8 cellular contexts compared by ENCODE assay signal in the genomic region with DNA sequence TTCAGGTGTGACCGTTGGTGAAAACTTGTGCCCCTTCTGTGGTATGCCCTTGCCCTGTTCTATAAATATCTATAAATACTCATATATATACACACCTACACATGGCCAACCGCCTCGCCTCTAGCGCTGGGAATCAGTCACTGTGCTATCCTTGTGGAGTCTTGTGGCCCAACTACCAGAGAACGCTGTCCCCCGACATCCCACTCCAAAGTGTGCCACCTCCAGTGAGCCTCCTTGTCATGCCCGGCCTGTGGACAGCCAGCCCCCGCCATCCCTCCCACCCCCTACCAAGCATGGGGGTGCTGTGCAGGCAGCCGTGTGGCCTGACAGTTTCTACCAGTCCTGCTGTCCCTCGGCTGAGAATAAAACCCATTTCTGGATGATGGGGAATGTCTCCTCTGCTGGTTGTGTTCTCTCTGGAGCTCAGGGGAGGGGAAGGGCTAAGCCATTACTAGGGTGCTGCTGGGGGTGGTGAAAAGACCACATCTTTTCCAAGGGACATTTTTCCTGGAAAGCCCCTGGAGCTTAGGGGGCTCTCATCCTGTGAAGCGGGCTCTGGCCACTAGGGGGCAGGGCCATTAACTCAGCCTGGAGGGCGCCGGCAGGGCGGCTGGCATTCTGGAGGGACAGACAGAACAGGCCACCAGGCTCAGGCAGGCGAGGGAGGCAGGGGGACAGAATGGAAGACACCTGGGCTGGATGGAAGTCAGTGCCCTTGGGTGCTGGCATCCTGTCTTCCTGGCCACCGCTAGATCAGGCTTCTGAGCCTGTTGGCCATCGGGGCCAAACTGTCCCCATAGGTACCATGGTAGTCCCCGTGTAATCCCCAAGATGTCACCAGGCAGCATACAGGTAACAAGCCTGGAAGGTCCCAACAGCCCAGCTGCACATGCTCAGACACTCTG. TPM values are rescaled to one million over a fixed set of nuclear protein-coding genes. Genes with fewer than 3 reads are reported as not detected.
DNase-seq lines count a peak whose midpoint lies in the region; ATAC-seq and TF ChIP-seq lines count a peak whose summit lies in the region.

No MANE protein-coding gene starts in this region.

- ATAC-seq in stimulated activated effector memory CD8-positive, alpha-beta T cell treated with anti-CD3 and anti-CD28 coated beads, Interleukin-12 subunit alpha, Interleukin-12 subunit beta, amount 100 ng/mL, for 72 hours = peak; percentile 31
- no peak for ATAC-seq in HG03196 (IDR thresholded peaks at IDR 0.05; ENCODE audit: unreplicated experiment)

- no peak overlapping the region for H2BK120ac ChIP-seq in mesendoderm (ENCODE audit: low read depth, low read length)

- H3K4ac ChIP-seq in mesendoderm (ENCODE audit: low read depth, low read length) = no peak overlapping the region

- POLR2A ChIA-PET in activated CD4-positive, alpha-beta T cell treated with anti-CD3 and anti-CD28 coated beads, Interleukin-2, amount 10 ng/mL, durations not matched to agents 7 days and 5 days (lab: Charles Lee) = no interaction called here

- peaks cover 12% of the 10 kb centered on the region for H3K27me3 Mint-ChIP-seq in activated CD4-positive, alpha-beta T cell treated with anti-CD3 and anti-CD28 coated beads, Interleukin-2, amount 10 ng/mL, durations not matched to agents 7 days and 5 days

- H2BK15ac ChIP-seq in mesendoderm (replicated peaks; ENCODE audit: low read depth) = no peak overlapping the region

- DNase-seq in NCI-H2029 (lab: John Stamatoyannopoulos, UW) (peak; percentile 9), NCI-H2029 treated with DMSO at 0.1 percent for 48 hours (lab: John Stamatoyannopoulos, UW) (no peak), NCI-H1048 (lab: John Stamatoyannopoulos, UW) (peak; percentile 23), dorsolateral prefrontal cortex (peak in 7 of 10 donors; percentile 53 to 75 (median 58)), mesendoderm (peak; percentile 81)
- peak; percentile 49 for DNase-seq in activated CD4-positive, alpha-beta T cell treated with anti-CD3 and anti-CD28 coated beads, Interleukin-2, amount 10 ng/mL, durations not matched to agents 7 days and 5 days
- DNase-seq in stimulated activated effector memory CD8-positive, alpha-beta T cell treated with anti-CD3 and anti-CD28 coated beads, Interleukin-12 subunit alpha, Interleukin-12 subunit beta, amount 100 ng/mL, for 72 hours (ENCODE audit: low spot score in 2 of 2) = peak; percentile 51 to 74

- H3K18ac ChIP-seq in mesendoderm (ENCODE audit: low read length) = no peak overlapping the region

- peaks cover 3% of the 10 kb centered on the region for H3K4me1 ChIP-seq in mesendoderm (ENCODE audit: control insufficient read depth, low read depth, low read length)

- H3K27ac ChIP-seq in dorsolateral prefrontal cortex (peak overlapping the region in 34 of 59 donors; percentile 5 to 90 (median 60)), mesendoderm (ENCODE audit: low read depth, low read length) (no peak overlapping the region)

- TF ChIP-seq CTCF in dorsolateral prefrontal cortex (IDR thresholded peaks at IDR 0.05 in 54 of 56, conservative IDR thresholded peaks at IDR 0.05 in 2 of 56; ENCODE audit: low read depth in 1 of 56, partially characterized antibody in 56 of 56) = peak; percentile 41 to 86 (median 77)

- no peak overlapping the region for H4K5ac ChIP-seq in mesendoderm (ENCODE audit: low read length)

- no peak overlapping the region for H4K8ac ChIP-seq in mesendoderm (ENCODE audit: low read depth, low read length)

- no peak overlapping the region for H3K4me3 Mint-ChIP-seq in activated CD4-positive, alpha-beta T cell treated with anti-CD3 and anti-CD28 coated beads, Interleukin-2, amount 10 ng/mL, durations not matched to agents 7 days and 5 days
- H3K4me3 Mint-ChIP-seq in stimulated activated effector memory CD8-positive, alpha-beta T cell treated with anti-CD3 and anti-CD28 coated beads, Interleukin-12 subunit alpha, Interleukin-12 subunit beta, amount 100 ng/mL, for 72 hours = no peak overlapping the region

- H3K56ac ChIP-seq in mesendoderm (ENCODE audit: low read length) = no peak overlapping the region

- H3K79me2 ChIP-seq in mesendoderm (ENCODE audit: control insufficient read depth, insufficient read depth, low read length) = no peaks in the 10 kb centered on the region

- no CpG with 5 or more reads among the region's 18 CpGs for WGBS in mesendoderm (ENCODE audit: extremely low coverage, insufficient coverage, low lambda C conversion rate)

- H3K36me3 ChIP-seq in mesendoderm (ENCODE audit: control insufficient read depth, insufficient read depth, low read length) = peaks cover 3% of the 10 kb centered on the region

- H3K4me1 Mint-ChIP-seq in activated CD4-positive, alpha-beta T cell treated with anti-CD3 and anti-CD28 coated beads, Interleukin-2, amount 10 ng/mL, durations not matched to agents 7 days and 5 days = peaks cover 4% of the 10 kb centered on the region
- peaks cover 15% of the 10 kb centered on the region for H3K4me1 Mint-ChIP-seq in stimulated activated effector memory CD8-positive, alpha-beta T cell treated with anti-CD3 and anti-CD28 coated beads, Interleukin-12 subunit alpha, Interleukin-12 subunit beta, amount 100 ng/mL, for 72 hours

- CTCF ChIA-PET in activated CD4-positive, alpha-beta T cell treated with anti-CD3 and anti-CD28 coated beads, Interleukin-2, amount 10 ng/mL, durations not matched to agents 7 days and 5 days (lab: Charles Lee) = interaction anchor here (0.7 to 1.5 kb wide), 5 partner anchors 10 to 116 kb away, joined by 3 read pairs; partner anchors contain the start of gene URM1

- no peak overlapping the region for H3K4me3 ChIP-seq in dorsolateral prefrontal cortex
- no peak overlapping the region for H3K4me3 ChIP-seq in mesendoderm (ENCODE audit: low read length)

- no peak overlapping the region for H2BK5ac ChIP-seq in mesendoderm (ENCODE audit: low read length)

- intact Hi-C loops in dorsolateral prefrontal cortex (cut with DNase I) = no loop called here

- no peak overlapping the region for H3K27ac Mint-ChIP-seq in activated CD4-positive, alpha-beta T cell treated with anti-CD3 and anti-CD28 coated beads, Interleukin-2, amount 10 ng/mL, durations not matched to agents 7 days and 5 days
- peak overlapping the region; percentile 40 for H3K27ac Mint-ChIP-seq in stimulated activated effector memory CD8-positive, alpha-beta T cell treated with anti-CD3 and anti-CD28 coated beads, Interleukin-12 subunit alpha, Interleukin-12 subunit beta, amount 100 ng/mL, for 72 hours

- peaks cover 9% of the 10 kb centered on the region for H3K36me3 Mint-ChIP-seq in activated CD4-positive, alpha-beta T cell treated with anti-CD3 and anti-CD28 coated beads, Interleukin-2, amount 10 ng/mL, durations not matched to agents 7 days and 5 days (ENCODE audit: low read depth)
- H3K36me3 Mint-ChIP-seq in stimulated activated effector memory CD8-positive, alpha-beta T cell treated with anti-CD3 and anti-CD28 coated beads, Interleukin-12 subunit alpha, Interleukin-12 subunit beta, amount 100 ng/mL, for 72 hours = peaks cover 61% of the 10 kb centered on the region

- H3K27me3 ChIP-seq in dorsolateral prefrontal cortex (peaks cover 0 to 5% (median 0%) of the 10 kb centered on the region in 45 donors), mesendoderm (ENCODE audit: insufficient read depth, low read length, poor library complexity) (no peaks in the 10 kb centered on the region)

- no peak overlapping the region for H3K9ac ChIP-seq in mesendoderm (ENCODE audit: low read length)

- no peak overlapping the region for H2AK5ac ChIP-seq in mesendoderm (ENCODE audit: low read length)

- H3K9me3 Mint-ChIP-seq in activated CD4-positive, alpha-beta T cell treated with anti-CD3 and anti-CD28 coated beads, Interleukin-2, amount 10 ng/mL, durations not matched to agents 7 days and 5 days = no peaks in the 10 kb centered on the region
- H3K9me3 Mint-ChIP-seq in stimulated activated effector memory CD8-positive, alpha-beta T cell treated with anti-CD3 and anti-CD28 coated beads, Interleukin-12 subunit alpha, Interleukin-12 subunit beta, amount 100 ng/mL, for 72 hours = no peaks in the 10 kb centered on the region

- H3K23ac ChIP-seq in mesendoderm (ENCODE audit: low read length) = no peak overlapping the region

- peaks cover 5% of the 10 kb centered on the region for H3K79me1 ChIP-seq in mesendoderm (ENCODE audit: low read length)

- no peak overlapping the region for H3K4me2 ChIP-seq in mesendoderm (ENCODE audit: low read length)

RNA-seq across cellular contexts. Expression of gene GOLGA2, which starts 20.7 kb away (rescaled TPM):
- total RNA-seq in activated CD4-positive, alpha-beta T cell treated with anti-CD3 and anti-CD28 coated beads, Interleukin-2, amount 10 ng/mL, durations not matched to agents 7 days and 5 days = 10 to 100 TPM; 42.6 to 42.8 TPM
- 100 to 1,000 TPM in 36 of 120 experiments, 10 to 100 TPM in 84; 59.2 to 145 (median 94.1) TPM for total RNA-seq in dorsolateral prefrontal cortex
- polyA plus RNA-seq in mesendoderm (2013, experiment 1 of 2) = 27.1 TPM
- polyA plus RNA-seq in mesendoderm (2013, experiment 2 of 2) = 28.3 TPM

RNA-seq across cellular contexts. Expression of gene SWI5, which starts 21.0 kb away (rescaled TPM):
- total RNA-seq in activated CD4-positive, alpha-beta T cell treated with anti-CD3 and anti-CD28 coated beads, Interleukin-2, amount 10 ng/mL, durations not matched to agents 7 days and 5 days = 1 to 10 TPM; 8.8 to 9.5 TPM
- total RNA-seq in dorsolateral prefrontal cortex = 10 to 100 TPM; 11.3 to 29.4 (median 16.7) TPM
- polyA plus RNA-seq in mesendoderm (2013, experiment 1 of 2) = 24.0 TPM
- 25.1 TPM for polyA plus RNA-seq in mesendoderm (2013, experiment 2 of 2)

RNA-seq across cellular contexts. Expression of gene DNM1, which starts 51.9 kb away (rescaled TPM):
- total RNA-seq in activated CD4-positive, alpha-beta T cell treated with anti-CD3 and anti-CD28 coated beads, Interleukin-2, amount 10 ng/mL, durations not matched to agents 7 days and 5 days = 1 to 10 TPM in 1 of 2 experiments, under 1 TPM in 1; 0.60 to 1.0 TPM
- 1,000 to 10,000 TPM in 1 of 120 experiments, 100 to 1,000 TPM in 119; 213 to 1,033 (median 740) TPM for total RNA-seq in dorsolateral prefrontal cortex
- 9.5 TPM for polyA plus RNA-seq in mesendoderm (2013, experiment 1 of 2)
- 8.9 TPM for polyA plus RNA-seq in mesendoderm (2013, experiment 2 of 2)

Comparison
In these comparisons a context has a peak if more than half of its experiments do, and no peak if none do; other contexts are left out.
1. RNA of gene DNM1, which starts 51.9 kb away (total RNA-seq): 213 to 1,033 TPM in dorsolateral prefrontal cortex; 0.60 to 1.0 TPM in activated CD4-positive, alpha-beta T cell treated with anti-CD3 and anti-CD28 coated beads, Interleukin-2, amount 10 ng/mL, durations not matched to agents 7 days and 5 days; every median in the first group is over 100 times any median in the second.